ENCODE assay signal across 29 cellular contexts in genomic region chr16:10323528-10323869, GRCh38.
"Had no signal": no experiment of that assay in that cellular context is flagged by ENCODE, and none has a peak within 500 bp of the region (broad histone marks: within the 10 kb centered on the region; RNA-seq: fewer than 3 reads in every experiment).

No MANE protein-coding gene starts in this region.

- DNase-seq: activated CD4-positive, alpha-beta memory T cell treated with anti-CD3 and anti-CD28 coated beads, Interleukin-2, amount 10 ng/mL, durations not matched to agents 7 days and 5 days; activated CD4-positive, alpha-beta T cell treated with anti-CD3 and anti-CD28 coated beads for 1 hour; activated CD4-positive, alpha-beta T cell treated with anti-CD3 and anti-CD28 coated beads, Interleukin-2, amount 10 ng/mL, durations not matched to agents 7 days and 5 days; activated CD8-positive, alpha-beta memory T cell treated with anti-CD3 and anti-CD28 coated beads, Interleukin-2, amount 50 U/mL, for 48 hours; activated gamma-delta T cell treated with Interleukin-2 at 50 U/mL for 16 hours; activated naive CD4-positive, alpha-beta T cell treated with anti-CD3 and anti-CD28 coated beads, Interleukin-2, amount 50 U/mL, for 16 hours; activated T-cell treated with anti-CD3 and anti-CD28 coated beads, Interleukin-2, amount 50 U/mL, for 4 hours; amniotic stem cell; brain microvascular endothelial cell; caudate nucleus; cortex of kidney; effector memory CD8-positive, alpha-beta T cell; head of caudate nucleus; hypothalamus; immature natural killer cell; kidney; mesenchymal stem cell; mucosa of descending colon; posterior cingulate gyrus; sigmoid colon; small intestine; stimulated activated CD4-positive, alpha-beta T cell treated with anti-CD3 and anti-CD28 coated beads, Interleukin-4, amount 100 ng/mL, for 24 hours; stomach; thyroid gland had no signal

- H3K36me3 Mint-ChIP-seq: immature natural killer cell; natural killer cell treated with Interleukin-12 subunit alpha and Interleukin-12 subunit beta and Interleukin-15 and Interleukin-18, amount 100 ng/mL, for 72 hours; stimulated activated effector memory CD8-positive, alpha-beta T cell treated with anti-CD3 and anti-CD28 coated beads, Interleukin-12 subunit alpha, Interleukin-12 subunit beta, amount 100 ng/mL, for 72 hours had no signal

- H3K4me3 Mint-ChIP-seq: activated CD4-positive, alpha-beta memory T cell treated with anti-CD3 and anti-CD28 coated beads, Interleukin-2, amount 10 ng/mL, durations not matched to agents 7 days and 5 days; activated CD4-positive, alpha-beta T cell treated with anti-CD3 and anti-CD28 coated beads, Interleukin-2, amount 10 ng/mL, durations not matched to agents 7 days and 5 days; activated T-cell treated with anti-CD3 and anti-CD28 coated beads, Interleukin-2, amount 50 U/mL, for 4 hours; activated T-helper 17 cell treated with anti-CD3 and anti-CD28 coated beads, Interleukin-2, amount 50 U/mL, for 72 hours; effector memory CD8-positive, alpha-beta T cell; immature natural killer cell; natural killer cell treated with Interleukin-12 subunit alpha and Interleukin-12 subunit beta and Interleukin-15 and Interleukin-18, amount 100 ng/mL, for 72 hours; stimulated activated effector memory CD8-positive, alpha-beta T cell treated with anti-CD3 and anti-CD28 coated beads, Interleukin-12 subunit alpha, Interleukin-12 subunit beta, amount 100 ng/mL, for 72 hours had no signal

- H3K9me3 ChIP-seq: gastroesophageal sphincter, lower lobe of right lung, mucosa of descending colon, sigmoid colon, stomach, thyroid gland had no signal

- H3K27me3 Mint-ChIP-seq: activated CD4-positive, alpha-beta memory T cell treated with anti-CD3 and anti-CD28 coated beads, Interleukin-2, amount 10 ng/mL, durations not matched to agents 7 days and 5 days; activated CD4-positive, alpha-beta T cell treated with anti-CD3 and anti-CD28 coated beads, Interleukin-2, amount 10 ng/mL, durations not matched to agents 7 days and 5 days; activated T-helper 17 cell treated with anti-CD3 and anti-CD28 coated beads, Interleukin-2, amount 50 U/mL, for 72 hours; effector memory CD8-positive, alpha-beta T cell; natural killer cell treated with Interleukin-12 subunit alpha and Interleukin-12 subunit beta and Interleukin-15 and Interleukin-18, amount 100 ng/mL, for 72 hours had no signal

- H3K27ac Mint-ChIP-seq: activated CD4-positive, alpha-beta memory T cell treated with anti-CD3 and anti-CD28 coated beads, Interleukin-2, amount 10 ng/mL, durations not matched to agents 7 days and 5 days; activated CD4-positive, alpha-beta T cell treated with anti-CD3 and anti-CD28 coated beads, Interleukin-2, amount 10 ng/mL, durations not matched to agents 7 days and 5 days; activated T-helper 17 cell treated with anti-CD3 and anti-CD28 coated beads, Interleukin-2, amount 50 U/mL, for 72 hours; natural killer cell treated with Interleukin-12 subunit alpha and Interleukin-12 subunit beta and Interleukin-15 and Interleukin-18, amount 100 ng/mL, for 72 hours; stimulated activated effector memory CD8-positive, alpha-beta T cell treated with anti-CD3 and anti-CD28 coated beads, Interleukin-12 subunit alpha, Interleukin-12 subunit beta, amount 100 ng/mL, for 72 hours had no signal

- H3K27me3 ChIP-seq: brain microvascular endothelial cell, gastroesophageal sphincter, sigmoid colon, stomach, thyroid gland had no signal

- H3K4me3 ChIP-seq: gastroesophageal sphincter, lower lobe of right lung, mucosa of descending colon, sigmoid colon, stomach, thyroid gland had no signal

- H3K9me3 Mint-ChIP-seq: natural killer cell treated with Interleukin-12 subunit alpha and Interleukin-12 subunit beta and Interleukin-15 and Interleukin-18, amount 100 ng/mL, for 72 hours had no signal

- H3K36me3 ChIP-seq: brain microvascular endothelial cell, gastroesophageal sphincter, lower lobe of right lung, sigmoid colon, stomach, thyroid gland had no signal

- ATAC-seq: activated T-cell treated with anti-CD3 and anti-CD28 coated beads, Interleukin-2, amount 50 U/mL, for 4 hours; activated T-helper 17 cell treated with anti-CD3 and anti-CD28 coated beads, Interleukin-2, amount 50 U/mL, for 72 hours; effector memory CD8-positive, alpha-beta T cell; gastroesophageal sphincter; lower lobe of right lung; mucosa of descending colon; natural killer cell treated with Interleukin-12 subunit alpha and Interleukin-12 subunit beta and Interleukin-15 and Interleukin-18, amount 100 ng/mL, for 72 hours; stimulated activated effector memory CD8-positive, alpha-beta T cell treated with anti-CD3 and anti-CD28 coated beads, Interleukin-12 subunit alpha, Interleukin-12 subunit beta, amount 100 ng/mL, for 72 hours had no signal

- H3K4me1 ChIP-seq: gastroesophageal sphincter, lower lobe of right lung, sigmoid colon, stomach, thyroid gland had no signal

- H3K27ac ChIP-seq: brain microvascular endothelial cell, gastroesophageal sphincter, lower lobe of right lung, sigmoid colon, thyroid gland had no signal
